Comparison of ENCODE assay signal across 32 cellular contexts in the genomic region with DNA sequence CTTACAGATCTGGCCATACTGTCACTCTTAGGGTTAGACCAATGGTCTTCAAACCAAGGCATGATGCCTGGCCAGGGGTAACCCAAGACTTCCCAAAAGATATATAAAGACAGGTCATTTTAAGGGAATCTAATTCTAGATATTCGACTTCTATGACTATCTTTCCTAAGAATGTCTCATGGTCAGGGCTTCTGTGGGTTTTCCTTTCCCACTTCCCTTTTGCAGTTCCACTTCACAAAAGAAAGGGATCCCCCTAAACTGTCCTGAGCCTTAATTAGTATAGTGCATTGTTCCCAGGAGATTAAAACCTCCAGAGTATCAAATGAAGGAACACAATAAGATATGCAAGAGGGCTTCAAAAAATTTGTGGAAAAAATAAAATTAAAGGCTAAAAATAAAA.
"Had no signal": no experiment of that assay in that cellular context is flagged by ENCODE, and none has a peak within 500 bp of the region (broad histone marks: within the 10 kb centered on the region; RNA-seq: fewer than 3 reads in every experiment).

No MANE protein-coding gene starts in this region.

- ATAC-seq: activated CD4-positive, CD25-positive, alpha-beta regulatory T cell treated with anti-CD3 and anti-CD28 coated beads, Interleukin-2, amount 50 U/mL, for 24 hours; esophagus mucosa; foreskin keratinocyte; heart right ventricle; left lung; lower lobe of right lung; natural killer cell; right cardiac atrium had no signal

- H3K9me3 Mint-ChIP-seq: activated CD4-positive, alpha-beta T cell treated with anti-CD3 and anti-CD28 coated beads, Interleukin-2, amount 10 ng/mL, durations not matched to agents 24 days and 14 days; activated T-helper 1 cell treated with anti-CD3 and anti-CD28 coated beads, Interleukin-12 subunit alpha, Interleukin-12 subunit beta, Interleukin-2, Interleukin-4 antibody, amounts not matched to agents 30 ng/mL and 10 ng/mL and 1 ng/mL, durations not matched to agents 14 hours and 24 hours and 36 hours; central memory CD8-positive, alpha-beta T cell; natural killer cell; neural progenitor cell; T-helper 2 cell treated with Interferon-gamma antibody and Interleukin-4, amounts not matched to agents 5 μg/mL and 100 μg/mL, for 36 hours had no signal

- H3K4me3 Mint-ChIP-seq: activated CD4-positive, alpha-beta memory T cell treated with anti-CD3 and anti-CD28 coated beads for 36 hours; activated CD4-positive, alpha-beta T cell treated with anti-CD3 and anti-CD28 coated beads, Interleukin-2, amount 10 ng/mL, durations not matched to agents 24 days and 14 days; activated naive CD4-positive, alpha-beta T cell treated with anti-CD3 and anti-CD28 coated beads for 36 hours; activated naive CD8-positive, alpha-beta T cell treated with anti-CD3 and anti-CD28 coated beads for 36 hours; activated T-helper 1 cell treated with anti-CD3 and anti-CD28 coated beads, Interleukin-12 subunit alpha, Interleukin-12 subunit beta, Interleukin-2, Interleukin-4 antibody, amounts not matched to agents 30 ng/mL and 10 ng/mL and 1 ng/mL, durations not matched to agents 14 hours and 24 hours and 36 hours; central memory CD8-positive, alpha-beta T cell; dendritic cell treated with granulocyte-macrophage colony-stimulating factor and Interleukin-4, amounts not matched to agents 40 ng/mL and 50 ng/mL, for 4 days; endodermal cell; natural killer cell; neural progenitor cell; stimulated activated naive CD8-positive, alpha-beta T cell treated with anti-CD3 and anti-CD28 coated beads, Interleukin-15, Interleukin-2, amounts not matched to agents 100 ng/mL and 50 ng/mL, for 24 hours; T-helper 2 cell treated with Interferon-gamma antibody and Interleukin-4, amounts not matched to agents 5 μg/mL and 100 μg/mL, for 36 hours had no signal

- H3K4me3 ChIP-seq: adrenal gland, heart right ventricle, left lung, lower lobe of right lung, neural progenitor cell, spleen, thoracic aorta, uterus had no signal

- DNase-seq: activated CD4-positive, alpha-beta memory T cell treated with anti-CD3 and anti-CD28 coated beads for 36 hours; activated CD4-positive, alpha-beta T cell treated with anti-CD3 and anti-CD28 coated beads, Interleukin-2, amount 10 ng/mL, durations not matched to agents 24 days and 14 days; activated CD8-positive, alpha-beta memory T cell treated with anti-CD3 and anti-CD28 coated beads, Interleukin-2, amount 50 U/mL, for 4 hours; activated effector memory CD4-positive, alpha-beta T cell treated with anti-CD3 and anti-CD28 coated beads, Interleukin-2, amount 50 U/mL, for 16 hours; activated naive CD4-positive, alpha-beta T cell treated with anti-CD3 and anti-CD28 coated beads for 36 hours; activated naive CD8-positive, alpha-beta T cell treated with anti-CD3 and anti-CD28 coated beads for 36 hours; activated T-cell treated with anti-CD3 and anti-CD28 coated beads, Interleukin-2, amount 50 U/mL, for 1 hour; adrenal gland; endodermal cell; foreskin keratinocyte; heart right ventricle; left lung; lower lobe of right lung; mesenchymal stem cell; natural killer cell; occipital lobe; right cardiac atrium; spleen; stimulated activated CD4-positive, alpha-beta T cell treated with anti-CD3 and anti-CD28 coated beads, Interleukin-2, amount 100 ng/mL, for 48 hours; trophoblast cell; uterus; WERI-Rb-1 had no signal

- H3K4me1 Mint-ChIP-seq: activated naive CD8-positive, alpha-beta T cell treated with anti-CD3 and anti-CD28 coated beads for 36 hours; central memory CD8-positive, alpha-beta T cell; endodermal cell; natural killer cell; neural progenitor cell had no signal

- H3K36me3 Mint-ChIP-seq: activated CD4-positive, alpha-beta memory T cell treated with anti-CD3 and anti-CD28 coated beads for 36 hours; activated naive CD8-positive, alpha-beta T cell treated with anti-CD3 and anti-CD28 coated beads for 36 hours; natural killer cell; neural progenitor cell had no signal

- H3K27me3 ChIP-seq: adrenal gland, heart right ventricle, neural progenitor cell, uterus had no signal

- H3K27ac ChIP-seq: adrenal gland, foreskin keratinocyte, heart right ventricle, left lung, lower lobe of right lung, neural progenitor cell, parathyroid adenoma, spleen, thoracic aorta, uterus, WERI-Rb-1 had no signal

- H3K27ac Mint-ChIP-seq: activated CD4-positive, alpha-beta memory T cell treated with anti-CD3 and anti-CD28 coated beads for 36 hours; activated CD4-positive, alpha-beta T cell treated with anti-CD3 and anti-CD28 coated beads, Interleukin-2, amount 10 ng/mL, durations not matched to agents 24 days and 14 days; activated naive CD4-positive, alpha-beta T cell treated with anti-CD3 and anti-CD28 coated beads for 36 hours; activated naive CD8-positive, alpha-beta T cell treated with anti-CD3 and anti-CD28 coated beads for 36 hours; activated T-helper 1 cell treated with anti-CD3 and anti-CD28 coated beads, Interleukin-12 subunit alpha, Interleukin-12 subunit beta, Interleukin-2, Interleukin-4 antibody, amounts not matched to agents 30 ng/mL and 10 ng/mL and 1 ng/mL, durations not matched to agents 14 hours and 24 hours and 36 hours; dendritic cell treated with granulocyte-macrophage colony-stimulating factor and Interleukin-4, amounts not matched to agents 40 ng/mL and 50 ng/mL, for 4 days; endodermal cell; natural killer cell; neural progenitor cell; stimulated activated naive CD8-positive, alpha-beta T cell treated with anti-CD3 and anti-CD28 coated beads, Interleukin-15, Interleukin-2, amounts not matched to agents 100 ng/mL and 50 ng/mL, for 24 hours; T-helper 2 cell treated with Interferon-gamma antibody and Interleukin-4, amounts not matched to agents 5 μg/mL and 100 μg/mL, for 36 hours had no signal

- H3K36me3 ChIP-seq: adrenal gland, heart right ventricle, left lung, lower lobe of right lung, neural progenitor cell, spleen, thoracic aorta, uterus, WERI-Rb-1 had no signal

- H3K27me3 Mint-ChIP-seq: activated naive CD8-positive, alpha-beta T cell treated with anti-CD3 and anti-CD28 coated beads for 36 hours had no signal
